13 cellular contexts compared by ENCODE assay signal in genomic region chr1:182175340-182176068, GRCh38.
DNase-seq lines count a peak whose midpoint lies in the region; ATAC-seq and TF ChIP-seq lines count a peak whose summit lies in the region.
"Had no signal": no experiment of that assay in that cellular context is flagged by ENCODE, and none has a peak within 500 bp of the region (broad histone marks: within the 10 kb centered on the region; RNA-seq: fewer than 3 reads in every experiment).

No MANE protein-coding gene starts in this region.

- H3K36me3 ChIP-seq in breast epithelium (no peaks in the 10 kb centered on the region), upper lobe of left lung (no peaks in the 10 kb centered on the region), Peyer's patch (no peaks in the 10 kb centered on the region)
- H3K36me3 ChIP-seq: heart right ventricle, spleen had no signal

- DNase-seq in MCF 10A (ENCODE audit: unreplicated experiment) (peak; percentile 84), breast epithelium (ENCODE audit: low spot score in 2 of 2) (no peak), NCI-H748 treated with DMSO at 0.1 percent for 48 hours (lab: John Stamatoyannopoulos, UW) (peak; percentile 94), upper lobe of left lung (peak in 1 of 2 donors; percentile 69), Peyer's patch (no peak), osteocyte (ENCODE audit: extremely low spot score, unreplicated experiment) (no peak)
- DNase-seq: heart right ventricle; HFFc6; spleen; stimulated activated CD8-positive, alpha-beta memory T cell treated with anti-CD3 and anti-CD28 coated beads, Interleukin-4, amount 100 ng/mL, for 48 hours had no signal

- intact Hi-C loops in MCF 10A (cut with micrococcal nuclease): no loop called here
- intact Hi-C loops in breast epithelium (cut with DNase I; ENCODE audit: low total_unique reads): no loop called here

- H3K27me3 Mint-ChIP-seq in MCF 10A (ENCODE audit: insufficient read depth, unreplicated experiment) (no peaks in the 10 kb centered on the region), osteocyte (ENCODE audit: unreplicated experiment) (no peaks in the 10 kb centered on the region)

- ATAC-seq in esophagus mucosa (peak; percentile 91), upper lobe of left lung (ENCODE audit: low FRiP score in 2 of 2) (peak; percentile 58 to 74), GM18867 (IDR thresholded peaks at IDR 0.05; ENCODE audit: unreplicated experiment) (no peak)
- ATAC-seq: WTC11 had no signal

- H3K9me3 ChIP-seq in breast epithelium (no peaks in the 10 kb centered on the region), upper lobe of left lung (no peaks in the 10 kb centered on the region), Peyer's patch (no peaks in the 10 kb centered on the region)
- H3K9me3 ChIP-seq: heart right ventricle, spleen had no signal

- no peaks in the 10 kb centered on the region for H3K27me3 ChIP-seq in breast epithelium
- no peaks in the 10 kb centered on the region for H3K27me3 ChIP-seq in upper lobe of left lung
- H3K27me3 ChIP-seq in Peyer's patch: no peaks in the 10 kb centered on the region
- H3K27me3 ChIP-seq: heart right ventricle, spleen had no signal

- peak in 1 of 4 donors; percentile 36 for TF ChIP-seq EP300 in upper lobe of left lung (IDR thresholded peaks at IDR 0.05)

- H3K9me3 Mint-ChIP-seq in MCF 10A (ENCODE audit: unreplicated experiment) (peaks cover 5% of the 10 kb centered on the region), osteocyte (ENCODE audit: unreplicated experiment) (no peaks in the 10 kb centered on the region)
- H3K9me3 Mint-ChIP-seq: HFFc6 had no signal

- no TSS peak for BruUV-seq in MCF 10A (replicated peaks; lab: Mats Ljungman, UMichigan)

- WGBS in upper lobe of left lung, 2 donors: 67 to 68% methylated on average over 4 of the region's 4 CpGs

- CTCF ChIA-PET in MCF 10A (lab: Yijun Ruan, JAX): interaction anchor here (0.5 to 9.9 kb wide), 7 partner anchors 11 to 225 kb away, joined by 3 to 163 read pairs (median 3); partner anchors contain the start of gene TEDDM1

- H3K4me3 ChIP-seq in breast epithelium: no peak overlapping the region
- no peak overlapping the region for H3K4me3 ChIP-seq in upper lobe of left lung
- no peak overlapping the region for H3K4me3 ChIP-seq in Peyer's patch
- H3K4me3 ChIP-seq: heart right ventricle, spleen had no signal

- H3K4me1 Mint-ChIP-seq in MCF 10A (ENCODE audit: insufficient read depth, unreplicated experiment): peaks cover 40% of the 10 kb centered on the region
- H3K4me1 Mint-ChIP-seq in osteocyte (ENCODE audit: unreplicated experiment): peaks cover 16% of the 10 kb centered on the region

- TF ChIP-seq CTCF in MCF 10A (IDR thresholded peaks at IDR 0.05; ENCODE audit: unreplicated experiment): no peak
- TF ChIP-seq CTCF in breast epithelium (IDR thresholded peaks at IDR 0.05): no peak
- TF ChIP-seq CTCF in upper lobe of left lung (IDR thresholded peaks at IDR 0.05): no peak
- TF ChIP-seq CTCF in Peyer's patch (IDR thresholded peaks at IDR 0.05): no peak
- no peak for TF ChIP-seq CTCF in osteocyte (IDR thresholded peaks at IDR 0.05)

- TF ChIP-seq POLR2A in breast epithelium (IDR thresholded peaks at IDR 0.05) (no peak), upper lobe of left lung (IDR thresholded peaks at IDR 0.05) (peak in 1 of 4 donors; percentile 40), Peyer's patch (IDR thresholded peaks at IDR 0.05) (no peak)

- no peaks in the 10 kb centered on the region for H3K4me1 ChIP-seq in breast epithelium
- H3K4me1 ChIP-seq in upper lobe of left lung: peaks cover 19 to 38% (median 30%) of the 10 kb centered on the region in 4 donors
- H3K4me1 ChIP-seq in Peyer's patch: peaks cover 0 to 4% (median 0%) of the 10 kb centered on the region in 4 donors

- H3K27ac Mint-ChIP-seq in MCF 10A (ENCODE audit: low read depth, unreplicated experiment): peak overlapping the region; percentile 74
- no peak overlapping the region for H3K27ac Mint-ChIP-seq in osteocyte (ENCODE audit: unreplicated experiment)
- H3K27ac Mint-ChIP-seq: HFFc6, WTC11 had no signal

- H3K36me3 Mint-ChIP-seq in MCF 10A (ENCODE audit: insufficient read depth, unreplicated experiment) (no peaks in the 10 kb centered on the region), osteocyte (ENCODE audit: unreplicated experiment) (no peaks in the 10 kb centered on the region)
- H3K36me3 Mint-ChIP-seq: WTC11 had no signal

- POLR2A ChIA-PET in MCF 10A (lab: Yijun Ruan, JAX): interaction anchor here (0.6 to 9.6 kb wide), 11 partner anchors 9 to 221 kb away, joined by 3 to 321 read pairs (median 30); no protein-coding TSS in a partner anchor

- no peak overlapping the region for H3K4me3 Mint-ChIP-seq in MCF 10A (ENCODE audit: unreplicated experiment)
- H3K4me3 Mint-ChIP-seq in osteocyte (ENCODE audit: unreplicated experiment): no peak overlapping the region
- H3K4me3 Mint-ChIP-seq: HFFc6, WTC11 had no signal

- H3K27ac ChIP-seq in breast epithelium (no peak overlapping the region), upper lobe of left lung (peak overlapping the region in 3 of 4 donors; percentile 24 to 78 (median 76)), Peyer's patch (no peak overlapping the region)

Comparison
In these comparisons a context has a peak if more than half of its experiments do, and no peak if none do; other contexts are left out.
1. DNase-seq: peak in MCF 10A (single experiment) and NCI-H748 treated with DMSO at 0.1 percent for 48 hours (single experiment); none in breast epithelium (0 of 2), Peyer's patch (0 of 3) and osteocyte (single experiment).
2. H3K27ac ChIP-seq: peak in upper lobe of left lung (3 of 4); none in breast epithelium (0 of 2) and Peyer's patch (0 of 4).